ENCODE assay signal across 8 cellular contexts in genomic region chr20:17856024-17856564, GRCh38.
A peak's percentile ranks its signal among the peaks of the same experiment; 100 is the strongest.
DNase-seq lines count a peak whose midpoint lies in the region; ATAC-seq and TF ChIP-seq lines count a peak whose summit lies in the region.

No MANE protein-coding gene starts in this region.

- H3K36me3 Mint-ChIP-seq in activated CD4-positive, alpha-beta memory T cell treated with anti-CD3 and anti-CD28 coated beads, Interleukin-2, amount 10 ng/mL, durations not matched to agents 7 days and 5 days (ENCODE audit: low read depth): no peaks in the 10 kb centered on the region
- H3K36me3 Mint-ChIP-seq in chondrocyte (ENCODE audit: low read depth): no peaks in the 10 kb centered on the region

- no peaks in the 10 kb centered on the region for H3K27me3 ChIP-seq in dorsolateral prefrontal cortex

- intact Hi-C loops in dorsolateral prefrontal cortex (cut with DNase I): no loop called here

- no peak overlapping the region for H3K27ac ChIP-seq in dorsolateral prefrontal cortex

- DNase-seq in CD1c-positive myeloid dendritic cell (ENCODE audit: extremely low spot score): peak; percentile 5
- peak; percentile 36 for DNase-seq in activated CD4-positive, alpha-beta memory T cell treated with anti-CD3 and anti-CD28 coated beads, Interleukin-2, amount 10 ng/mL, durations not matched to agents 7 days and 5 days
- no peak for DNase-seq in chondrocyte (ENCODE audit: low spot score)
- no peak for DNase-seq in dorsolateral prefrontal cortex
- no peak for DNase-seq in HK-2 (ENCODE audit: unreplicated experiment)
- DNase-seq in activated CD4-positive, alpha-beta T cell treated with anti-CD3 and anti-CD28 coated beads for 48 hours: no peak

- POLR2A ChIA-PET in activated CD4-positive, alpha-beta memory T cell treated with anti-CD3 and anti-CD28 coated beads, Interleukin-2, amount 10 ng/mL, durations not matched to agents 7 days and 5 days (lab: Charles Lee): interaction anchor here (0.7 to 4.8 kb wide), 5 partner anchors 10 to 174 kb away, joined by 3 to 33 read pairs (median 4); partner anchors contain the start of gene RRBP1

- no peak overlapping the region for H3K4me3 ChIP-seq in dorsolateral prefrontal cortex

- peaks cover 53% of the 10 kb centered on the region for H3K4me1 Mint-ChIP-seq in activated CD4-positive, alpha-beta memory T cell treated with anti-CD3 and anti-CD28 coated beads, Interleukin-2, amount 10 ng/mL, durations not matched to agents 7 days and 5 days
- peaks cover 16% of the 10 kb centered on the region for H3K4me1 Mint-ChIP-seq in chondrocyte (ENCODE audit: low read depth)

- no peak for TF ChIP-seq CTCF in chondrocyte (IDR thresholded peaks at IDR 0.05)
- TF ChIP-seq CTCF in dorsolateral prefrontal cortex (IDR thresholded peaks at IDR 0.05 in 54 of 56, conservative IDR thresholded peaks at IDR 0.05 in 2 of 56; ENCODE audit: low read depth in 1 of 56, partially characterized antibody in 56 of 56): no peak

- CTCF ChIA-PET in activated CD4-positive, alpha-beta memory T cell treated with anti-CD3 and anti-CD28 coated beads, Interleukin-2, amount 10 ng/mL, durations not matched to agents 7 days and 5 days (lab: Charles Lee): interaction anchor here (0.6 to 2.4 kb wide), 4 partner anchors 14 to 351 kb away, joined by 3 to 14 read pairs (median 4); partner anchors contain the start of gene RRBP1

- H3K4me3 Mint-ChIP-seq in activated CD4-positive, alpha-beta memory T cell treated with anti-CD3 and anti-CD28 coated beads, Interleukin-2, amount 10 ng/mL, durations not matched to agents 7 days and 5 days: no peak overlapping the region
- H3K4me3 Mint-ChIP-seq in chondrocyte (ENCODE audit: unreplicated experiment): no peak overlapping the region

- H3K27ac Mint-ChIP-seq in activated CD4-positive, alpha-beta memory T cell treated with anti-CD3 and anti-CD28 coated beads, Interleukin-2, amount 10 ng/mL, durations not matched to agents 7 days and 5 days: peak overlapping the region; percentile 71
- H3K27ac Mint-ChIP-seq in chondrocyte (ENCODE audit: unreplicated experiment): no peak overlapping the region

- peak; percentile 87 for ATAC-seq in GM19395 (IDR thresholded peaks at IDR 0.05; ENCODE audit: unreplicated experiment)
- peak; percentile 82 for ATAC-seq in HG03342 (IDR thresholded peaks at IDR 0.05; ENCODE audit: unreplicated experiment)

- H3K9me3 Mint-ChIP-seq in activated CD4-positive, alpha-beta memory T cell treated with anti-CD3 and anti-CD28 coated beads, Interleukin-2, amount 10 ng/mL, durations not matched to agents 7 days and 5 days: no peaks in the 10 kb centered on the region
- no peaks in the 10 kb centered on the region for H3K9me3 Mint-ChIP-seq in chondrocyte (ENCODE audit: low read depth)

- peaks cover 14% of the 10 kb centered on the region for H3K27me3 Mint-ChIP-seq in activated CD4-positive, alpha-beta memory T cell treated with anti-CD3 and anti-CD28 coated beads, Interleukin-2, amount 10 ng/mL, durations not matched to agents 7 days and 5 days
- H3K27me3 Mint-ChIP-seq in chondrocyte (ENCODE audit: low read depth): no peaks in the 10 kb centered on the region

Comparison
In these comparisons a context has a peak if more than half of its experiments do, and no peak if none do; other contexts are left out.
1. DNase-seq: peak in CD1c-positive myeloid dendritic cell (single experiment) and activated CD4-positive, alpha-beta memory T cell treated with anti-CD3 and anti-CD28 coated beads, Interleukin-2, amount 10 ng/mL, durations not matched to agents 7 days and 5 days (single experiment); none in chondrocyte (single experiment), dorsolateral prefrontal cortex (0 of 10), HK-2 (single experiment) and activated CD4-positive, alpha-beta T cell treated with anti-CD3 and anti-CD28 coated beads for 48 hours (single experiment).